Comparison of ENCODE assay signal across 9 cellular contexts in the genomic region with DNA sequence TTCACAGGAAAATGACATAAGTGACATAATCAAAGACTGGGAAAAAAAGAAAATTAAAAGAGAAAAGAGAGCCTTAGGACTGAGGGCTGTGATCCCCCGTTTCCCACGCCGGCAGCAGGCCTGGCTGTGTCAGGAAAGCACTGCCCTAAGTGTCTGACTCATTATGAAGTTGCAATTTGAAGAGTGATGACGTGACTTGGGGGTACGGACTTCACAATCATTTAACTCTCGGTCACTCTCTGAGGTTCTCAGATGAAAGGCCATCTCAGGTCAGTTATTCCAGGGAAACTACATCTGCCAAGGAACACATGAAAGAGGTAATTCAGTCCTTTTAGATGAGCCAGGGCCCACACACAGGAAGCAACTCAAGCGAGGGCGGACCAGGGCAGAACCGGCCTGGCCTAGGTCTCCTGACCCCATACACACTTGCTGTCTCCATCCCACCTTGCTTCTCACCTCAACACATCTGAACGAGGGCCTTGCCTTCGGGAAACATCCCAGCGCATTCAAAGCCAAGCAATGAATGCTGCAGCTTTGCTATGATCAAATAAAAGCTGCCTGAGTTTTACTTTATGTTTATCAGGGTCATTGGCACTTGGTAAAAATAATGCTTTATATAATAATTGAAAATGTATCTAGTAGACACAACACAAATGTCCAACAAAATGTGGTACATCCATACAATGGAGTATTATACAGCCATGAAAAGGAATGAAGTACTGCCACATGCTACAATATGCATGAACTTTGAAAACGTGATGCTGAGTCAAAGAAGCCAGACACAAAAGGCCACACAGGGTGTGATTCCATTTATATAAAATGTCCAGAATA. TPM values are rescaled to one million over a fixed set of nuclear protein-coding genes. Genes with fewer than 3 reads are reported as not detected.
DNase-seq lines count a peak whose midpoint lies in the region; ATAC-seq and TF ChIP-seq lines count a peak whose summit lies in the region.
"Had no signal": no experiment of that assay in that cellular context is flagged by ENCODE, and none has a peak within 500 bp of the region (broad histone marks: within the 10 kb centered on the region; RNA-seq: fewer than 3 reads in every experiment).

No MANE protein-coding gene starts in this region.

- no peaks in the 10 kb centered on the region for H3K27me3 ChIP-seq in naive thymus-derived CD4-positive, alpha-beta T cell (ENCODE audit: control insufficient read depth in 2 of 2, insufficient read depth in 2 of 2, low read length in 2 of 2)

- H3K27ac ChIP-seq in naive thymus-derived CD4-positive, alpha-beta T cell (ENCODE audit: low read depth, low read length), result no peak overlapping the region

- peaks cover 18 to 23% of the 10 kb centered on the region in 2 donors for H3K4me1 ChIP-seq in naive thymus-derived CD4-positive, alpha-beta T cell (ENCODE audit: control insufficient read depth in 2 of 2, insufficient read depth in 2 of 2, low read length in 2 of 2)

- H3K27ac Mint-ChIP-seq in Calu3 (ENCODE audit: unreplicated experiment), result peak overlapping the region; percentile 40
- H3K27ac Mint-ChIP-seq in naive thymus-derived CD4-positive, alpha-beta T cell, result peak overlapping the region in 7 of 9 donors; percentile 17 to 94 (median 62)

- H3K36me3 ChIP-seq in naive thymus-derived CD4-positive, alpha-beta T cell (ENCODE audit: control insufficient read depth in 2 of 3, insufficient read depth in 3 of 3, low read length in 3 of 3), result peaks cover 0 to 7% (median 0%) of the 10 kb centered on the region in 3 experiments

- peaks cover 41% of the 10 kb centered on the region for H3K4me1 Mint-ChIP-seq in Calu3 (ENCODE audit: low read depth, unreplicated experiment)
- H3K4me1 Mint-ChIP-seq in naive thymus-derived CD4-positive, alpha-beta T cell, result peaks cover 26 to 55% (median 48%) of the 10 kb centered on the region in 7 donors

- peaks cover 68% of the 10 kb centered on the region for H3K36me3 Mint-ChIP-seq in Calu3 (ENCODE audit: insufficient read depth, unreplicated experiment)
- peaks cover 0 to 16% (median 8%) of the 10 kb centered on the region in 5 donors for H3K36me3 Mint-ChIP-seq in naive thymus-derived CD4-positive, alpha-beta T cell

- TF ChIP-seq POLR2A in NB4 (IDR thresholded peaks at IDR 0.05; ENCODE audit: extremely low read depth, insufficient read length), result no peak

- intact Hi-C loops in Calu3 (cut with micrococcal nuclease; ENCODE audit: unreplicated experiment), result loop anchor here (2.0 to 5.0 kb wide), 2 partner anchors 16 to 122 kb away; partner anchors contain the start of gene CORO1C
- intact Hi-C loops in naive thymus-derived CD4-positive, alpha-beta T cell (cut with micrococcal nuclease), result loop anchor here (5.0 to 10.0 kb wide), 6 partner anchors 237 to 1532 kb away; partner anchors contain the start of genes FAM222A (in 2 of the 2), ALKBH2 (in 1 of the 2), PRDM4 (in 1 of the 2) and UNG (in 1 of the 2)

- DNase-seq in Calu3 (peak; percentile 60), NB4 (ENCODE audit: low read depth) (no peak), dedifferentiated amniotic fluid mesenchymal stem cell (ENCODE audit: extremely low spot score) (peak; percentile 88), NCI-H748 treated with DMSO at 0.1 percent for 48 hours (lab: John Stamatoyannopoulos, UW) (no peak), NOMO-1 treated with DMSO at 0.1 percent for 48 hours (lab: John Stamatoyannopoulos, UW; ENCODE audit: unreplicated experiment) (no peak)
- DNase-seq in naive thymus-derived CD4-positive, alpha-beta T cell, result no peak

- TSS peak; percentile 30 for BruUV-seq in Calu3 (replicated peaks; lab: Mats Ljungman, UMichigan)

- no peaks in the 10 kb centered on the region for H3K27me3 Mint-ChIP-seq in Calu3 (ENCODE audit: unreplicated experiment)
- peaks cover 0 to 2% (median 0%) of the 10 kb centered on the region in 5 donors for H3K27me3 Mint-ChIP-seq in naive thymus-derived CD4-positive, alpha-beta T cell

- peak overlapping the region; percentile 81 for H3K4me3 Mint-ChIP-seq in Calu3 (ENCODE audit: low read depth, unreplicated experiment)
- peak overlapping the region in 6 of 10 donors; percentile 1 to 94 (median 52) for H3K4me3 Mint-ChIP-seq in naive thymus-derived CD4-positive, alpha-beta T cell

- POLR2A ChIA-PET in naive thymus-derived CD4-positive, alpha-beta T cell (lab: Charles Lee), result no interaction called here

- TF ChIP-seq CTCF in Calu3 (IDR thresholded peaks at IDR 0.05; ENCODE audit: unreplicated experiment) (no peak), NB4 (IDR thresholded peaks at IDR 0.05; ENCODE audit: low read depth, low read length) (no peak)

- peak overlapping the region; percentile 88 for H3K4me3 ChIP-seq in NB4 (ENCODE audit: low read depth, low read length)
- no peak overlapping the region for H3K4me3 ChIP-seq in naive thymus-derived CD4-positive, alpha-beta T cell (ENCODE audit: low read length)

- ATAC-seq in naive thymus-derived CD4-positive, alpha-beta T cell, result no peak
- ATAC-seq in GM18907 (IDR thresholded peaks at IDR 0.05; ENCODE audit: unreplicated experiment) (no peak), HG03432 (IDR thresholded peaks at IDR 0.05; ENCODE audit: unreplicated experiment) (no peak)

- CTCF ChIA-PET in Calu3 (lab: Charles Lee), result no interaction called here
- CTCF ChIA-PET in naive thymus-derived CD4-positive, alpha-beta T cell (lab: Charles Lee), result no interaction called here

- no peaks in the 10 kb centered on the region for H3K9me3 ChIP-seq in naive thymus-derived CD4-positive, alpha-beta T cell (ENCODE audit: control insufficient read depth in 2 of 3, low read length in 3 of 3)

- H3K9me3 Mint-ChIP-seq in Calu3 (ENCODE audit: low read depth, unreplicated experiment), result peaks cover 2% of the 10 kb centered on the region
- peaks cover 0 to 2% (median 0%) of the 10 kb centered on the region in 11 donors for H3K9me3 Mint-ChIP-seq in naive thymus-derived CD4-positive, alpha-beta T cell

RNA-seq across cellular contexts. Expression of gene SSH1, which starts 2.7 kb away (rescaled TPM):
- 38.1 and 42.9 TPM in 2 replicates for total RNA-seq in Calu3 (2022)
- 10 to 100 TPM; 23.4 to 32.8 (median 29.9) TPM for total RNA-seq in naive thymus-derived CD4-positive, alpha-beta T cell
- polyA plus RNA-seq in naive thymus-derived CD4-positive, alpha-beta T cell, result 1 to 10 TPM; 5.2 to 7.7 TPM

RNA-seq across cellular contexts. Expression of gene DAO, which starts 25.2 kb away (rescaled TPM):
- not detected in 2 replicates for total RNA-seq in Calu3 (2022)
- total RNA-seq in naive thymus-derived CD4-positive, alpha-beta T cell, result not detected
- not detected for polyA plus RNA-seq in naive thymus-derived CD4-positive, alpha-beta T cell
- polyA plus RNA-seq: neural cell had no signal

Comparison
In these comparisons a context has a peak if more than half of its experiments do, and no peak if none do; other contexts are left out.
1. DNase-seq: peak in Calu3 (single experiment) and dedifferentiated amniotic fluid mesenchymal stem cell (single experiment); none in NB4 (single experiment), naive thymus-derived CD4-positive, alpha-beta T cell (0 of 9), NCI-H748 treated with DMSO at 0.1 percent for 48 hours (single experiment) and NOMO-1 treated with DMSO at 0.1 percent for 48 hours (single experiment).